In genomic region chr11:76733906-76734305, GRCh38 we compare ENCODE assay signal across 8 cellular contexts. TPM values are rescaled to one million over a fixed set of nuclear protein-coding genes. Genes with fewer than 3 reads are reported as not detected.
DNase-seq lines count a peak whose midpoint lies in the region; ATAC-seq and TF ChIP-seq lines count a peak whose summit lies in the region.
"Not testable (repeated sequence)": the region's sequence is repeated elsewhere in the genome, so short reads cannot be mapped to it uniquely, and the experiment has no call there.

No MANE protein-coding gene starts in this region.

- not testable (repeated sequence) for H3K9me3 Mint-ChIP-seq in naive B cell; stimulated activated naive CD8-positive, alpha-beta T cell treated with anti-CD3 and anti-CD28 coated beads, Interleukin-15, amount 100 ng/mL, for 72 hours

- DNase-seq in DMS 273 (lab: John Stamatoyannopoulos, UW; ENCODE audit: unreplicated experiment) (peak; percentile 82), HT-29 (ENCODE audit: low spot score) (peak; percentile 98), NCI-H345 (lab: John Stamatoyannopoulos, UW) (peak; percentile 81), T1000 (lab: John Stamatoyannopoulos, UW) (peak; percentile 17), amniotic epithelial cell (ENCODE audit: low read depth) (peak; percentile 66), naive B cell (peak; percentile 42)
- peak; percentile 51 to 58 for DNase-seq in stimulated activated naive CD8-positive, alpha-beta T cell treated with anti-CD3 and anti-CD28 coated beads, Interleukin-15, amount 100 ng/mL, for 72 hours

- H3K4me1 Mint-ChIP-seq in naive B cell; stimulated activated naive CD8-positive, alpha-beta T cell treated with anti-CD3 and anti-CD28 coated beads, Interleukin-15, amount 100 ng/mL, for 72 hours: not testable (repeated sequence)

- TF ChIP-seq CTCF in gastroesophageal sphincter (IDR thresholded peaks at IDR 0.05): peak; percentile 57 to 80 (median 73)

- not testable (repeated sequence) for H3K4me3 ChIP-seq in gastroesophageal sphincter

- H3K27me3 ChIP-seq in gastroesophageal sphincter: not testable (repeated sequence)

- not testable (repeated sequence) for TF ChIP-seq EP300 in gastroesophageal sphincter (IDR thresholded peaks at IDR 0.05)

- H3K36me3 ChIP-seq in gastroesophageal sphincter: not testable (repeated sequence)

- H3K4me3 Mint-ChIP-seq in naive B cell; stimulated activated naive CD8-positive, alpha-beta T cell treated with anti-CD3 and anti-CD28 coated beads, Interleukin-15, amount 100 ng/mL, for 72 hours: not testable (repeated sequence)

- peaks cover 0 to 12% (median 0%) of the 10 kb centered on the region in 3 donors for H3K4me1 ChIP-seq in gastroesophageal sphincter

- not testable (repeated sequence) for H3K27ac Mint-ChIP-seq in naive B cell; stimulated activated naive CD8-positive, alpha-beta T cell treated with anti-CD3 and anti-CD28 coated beads, Interleukin-15, amount 100 ng/mL, for 72 hours

- H3K36me3 Mint-ChIP-seq in naive B cell: not testable (repeated sequence)

- not testable (repeated sequence) for H3K9me3 ChIP-seq in gastroesophageal sphincter

- ATAC-seq in gastroesophageal sphincter: peak; percentile 53
- peak in 1 of 2 donors; percentile 25 for ATAC-seq in naive B cell (ENCODE audit: low read depth in 2 of 2)
- ATAC-seq in stimulated activated naive CD8-positive, alpha-beta T cell treated with anti-CD3 and anti-CD28 coated beads, Interleukin-15, amount 100 ng/mL, for 72 hours: peak; percentile 76

- H3K27ac ChIP-seq in gastroesophageal sphincter: not testable (repeated sequence)

- not testable (repeated sequence) for TF ChIP-seq POLR2A in gastroesophageal sphincter (IDR thresholded peaks at IDR 0.05)

- 0% methylated on average over 1 of the region's 3 CpGs; no CpG with 5 or more reads in 1 of the 2 donors for WGBS in gastroesophageal sphincter (ENCODE audit: low coverage in 1 of 2), 2 donors

- H3K27me3 Mint-ChIP-seq in naive B cell: peaks cover 14 to 33% (median 32%) of the 10 kb centered on the region in 3 donors
- H3K27me3 Mint-ChIP-seq in stimulated activated naive CD8-positive, alpha-beta T cell treated with anti-CD3 and anti-CD28 coated beads, Interleukin-15, amount 100 ng/mL, for 72 hours: peaks cover 16% of the 10 kb centered on the region

RNA-seq across cellular contexts. Expression of gene TSKU, which starts 49.2 kb away (rescaled TPM):
- 107 and 118 TPM in 2 replicates for total RNA-seq in HT-29 (2014; rRNA removed; shearing (Covaris generic))
- total RNA-seq in gastroesophageal sphincter: 10 to 100 TPM; 23.5 to 53.7 (median 38.2) TPM
- polyA plus RNA-seq in naive B cell (ENCODE audit: low read depth in 6 of 6): not detected

Comparison
In these comparisons a context has a peak if more than half of its experiments do, and no peak if none do; other contexts are left out.
1. DNase-seq: peak in every context shown above with its lines; median percentile 98 in HT-29; 82 in DMS 273; 81 in NCI-H345; 66 in amniotic epithelial cell; 54 in stimulated activated naive CD8-positive, alpha-beta T cell treated with anti-CD3 and anti-CD28 coated beads, Interleukin-15, amount 100 ng/mL, for 72 hours; 42 in naive B cell; 17 in T1000.